2 cellular contexts compared by ENCODE assay signal in genomic region chr3:10570196-10570946, GRCh38.
TF ChIP-seq lines count a peak whose summit lies in the region.

No MANE protein-coding gene starts in this region.

TF ChIP-seq in liver, 16 proteins besides CTCF, POLR2A, EP300 and RAD21:
- TF ChIP-seq YY1 (IDR thresholded peaks at IDR 0.05) (peak; percentile 77), HNF4G (IDR thresholded peaks at IDR 0.05) (no peak), JUND (IDR thresholded peaks at IDR 0.05) (no peak), SP1 (IDR thresholded peaks at IDR 0.05) (no peak), REST (IDR thresholded peaks at IDR 0.05) (no peak), EGR1 (IDR thresholded peaks at IDR 0.05; ENCODE audit: low read depth in 2 of 2) (no peak), RXRA (IDR thresholded peaks at IDR 0.05) (peak in 1 of 2 donors; percentile 32), MAX (IDR thresholded peaks at IDR 0.05) (no peak), HNF4A (conservative IDR thresholded peaks at IDR 0.05) (peak in 1 of 2 donors; percentile 23)
TF ChIP-seq in liver: peak in this region for 3.

TF ChIP-seq in HepG2, 621 proteins besides CTCF, POLR2A, EP300 and RAD21:
- TF ChIP-seq E2F5 (CRISPR knock-in tag; conservative IDR thresholded peaks at IDR 0.05) (no peak), HMGXB4 (CRISPR knock-in tag; IDR thresholded peaks at IDR 0.05; ENCODE audit: borderline replicate concordance in 1 of 2, low read depth in 1 of 2) (no peak), GATAD1 (CRISPR knock-in tag; IDR thresholded peaks at IDR 0.05) (no peak), KDM2A (CRISPR knock-in tag; IDR thresholded peaks at IDR 0.05; ENCODE audit: borderline replicate concordance, low read depth) (no peak), HDAC6 (IDR thresholded peaks at IDR 0.05; ENCODE audit: low read depth, low read length) (no peak), YEATS2 (CRISPR knock-in tag; IDR thresholded peaks at IDR 0.05; ENCODE audit: borderline replicate concordance) (no peak), ZNF234 (CRISPR knock-in tag; conservative IDR thresholded peaks at IDR 0.05) (no peak), KLF15 (CRISPR knock-in tag; IDR thresholded peaks at IDR 0.05; ENCODE audit: borderline replicate concordance) (no peak), ZFP41 (CRISPR knock-in tag; IDR thresholded peaks at IDR 0.05; ENCODE audit: borderline replicate concordance) (no peak), ZNF512 (CRISPR knock-in tag; IDR thresholded peaks at IDR 0.05) (no peak), KDM5A (IDR thresholded peaks at IDR 0.05; ENCODE audit: borderline replicate concordance, low read length) (no peak), MED8 (CRISPR knock-in tag; IDR thresholded peaks at IDR 0.05; ENCODE audit: insufficient replicate concordance) (no peak), ZSCAN30 (CRISPR knock-in tag; IDR thresholded peaks at IDR 0.05) (no peak), ZNF644 (CRISPR knock-in tag; IDR thresholded peaks at IDR 0.05; ENCODE audit: low read depth) (no peak), GMEB1 (CRISPR knock-in tag; IDR thresholded peaks at IDR 0.05; ENCODE audit: borderline replicate concordance) (no peak), KLF13 (CRISPR knock-in tag; IDR thresholded peaks at IDR 0.05) (no peak)
TF ChIP-seq in HepG2: peak in this region for 0.
